5 cellular contexts compared by ENCODE assay signal in genomic region chr2:155703917-155704316, GRCh38.
"Had no signal": no experiment of that assay in that cellular context is flagged by ENCODE, and none has a peak within 500 bp of the region (broad histone marks: within the 10 kb centered on the region; RNA-seq: fewer than 3 reads in every experiment).

No MANE protein-coding gene starts in this region.

- H3K4me3 ChIP-seq: GM23338 had no signal

- DNase-seq: H9, HCEC 1CT, KBM-7 had no signal

- H3K27ac ChIP-seq: HL-60 had no signal

- H3K4me2 ChIP-seq: GM23338 had no signal

- H2AFZ ChIP-seq: GM23338 had no signal
